In genomic region chr4:145732416-145732815, GRCh38 we compare ENCODE assay signal across 8 cellular contexts. TPM values are rescaled to one million over a fixed set of nuclear protein-coding genes. Genes with fewer than 3 reads are reported as not detected.
DNase-seq lines count a peak whose midpoint lies in the region; ATAC-seq, FAIRE-seq and TF ChIP-seq lines count a peak whose summit lies in the region.

No MANE protein-coding gene starts in this region.

- intact Hi-C loops in pancreas (cut with DNase I) = no loop called here
- intact Hi-C loops in lower leg skin (cut with DNase I; ENCODE audit: low total_unique reads) = no loop called here

- H3K4me1 ChIP-seq in NT2/D1 (ENCODE audit: insufficient read depth, insufficient read length) (peaks cover 2% of the 10 kb centered on the region), pancreas (peaks cover 17 to 50% (median 35%) of the 10 kb centered on the region in 3 donors)

- TF ChIP-seq POLR2A in erythroblast (IDR thresholded peaks at IDR 0.05; ENCODE audit: low read length) = no peak
- TF ChIP-seq POLR2A in lower leg skin (IDR thresholded peaks at IDR 0.05) = no peak

- no peaks in the 10 kb centered on the region for H3K36me3 ChIP-seq in NT2/D1 (ENCODE audit: insufficient read depth, insufficient read length, low read length)
- no peaks in the 10 kb centered on the region for H3K36me3 ChIP-seq in pancreas

- FAIRE-seq in pancreas (lab: Jason Lieb, UNC) = no peak

- WGBS in pancreas, 2 donors = 9 to 16% methylated on average over 10 of the region's 10 CpGs
- whole genome bisulfite sequencing in lower leg skin, 2 donors = 44 to 47% methylated on average over 10 of the region's 10 CpGs

- H3K4me3 ChIP-seq in NT2/D1 (ENCODE audit: insufficient read length, low read depth) (peak overlapping the region; percentile 27), pancreas (peak overlapping the region in 3 of 4 donors; percentile 43 to 60 (median 49)), lower leg skin (ENCODE audit: low read depth, poor library complexity, severe bottlenecking) (no peak overlapping the region)

- H3K27ac ChIP-seq in pancreas = peak overlapping the region; percentile 85 to 98 (median 92)

- DNase-seq in COLO668 (lab: John Stamatoyannopoulos, UW; ENCODE audit: unreplicated experiment) = peak; percentile 18
- DNase-seq in NT2/D1 (ENCODE audit: low read depth, low spot score) = no peak
- peak; percentile 20 to 40 for DNase-seq in erythroblast (lab: John Stamatoyannopoulos, UW)
- no peak for DNase-seq in pancreas
- no peak for DNase-seq in lower leg skin (ENCODE audit: low spot score in 2 of 2)
- no peak for DNase-seq in HK-2 (ENCODE audit: unreplicated experiment)
- DNase-seq in NCI-H526 (lab: John Stamatoyannopoulos, UW) = no peak

- H3K27me3 ChIP-seq in NT2/D1 (ENCODE audit: insufficient read depth, insufficient read length) = no peaks in the 10 kb centered on the region
- no peaks in the 10 kb centered on the region for H3K27me3 ChIP-seq in pancreas

- H3K9ac ChIP-seq in NT2/D1 (ENCODE audit: insufficient read length, low read depth) = peak overlapping the region; percentile 10

- ATAC-seq in pancreas (no peak), GM21825 (IDR thresholded peaks at IDR 0.05; ENCODE audit: unreplicated experiment) (no peak)

- no peak for TF ChIP-seq CTCF in pancreas (IDR thresholded peaks at IDR 0.05)
- no peak for TF ChIP-seq CTCF in lower leg skin (IDR thresholded peaks at IDR 0.05)

- no peaks in the 10 kb centered on the region for H3K9me3 ChIP-seq in NT2/D1 (ENCODE audit: insufficient read depth, low read length)
- H3K9me3 ChIP-seq in pancreas = no peaks in the 10 kb centered on the region

RNA-seq across cellular contexts. Expression of gene C4orf51, which starts 52.5 kb away (rescaled TPM):
- total RNA-seq in pancreas (not detected), lower leg skin (not detected)
- not detected for polyA plus RNA-seq in pancreas

Comparison
In these comparisons a context has a peak if more than half of its experiments do, and no peak if none do; other contexts are left out.
1. DNase-seq: peak in COLO668 (single experiment) and erythroblast (2 of 2); none in NT2/D1 (single experiment), pancreas (0 of 6), lower leg skin (0 of 2), HK-2 (single experiment) and NCI-H526 (0 of 2).